24 cellular contexts compared by ENCODE assay signal in the genomic region with DNA sequence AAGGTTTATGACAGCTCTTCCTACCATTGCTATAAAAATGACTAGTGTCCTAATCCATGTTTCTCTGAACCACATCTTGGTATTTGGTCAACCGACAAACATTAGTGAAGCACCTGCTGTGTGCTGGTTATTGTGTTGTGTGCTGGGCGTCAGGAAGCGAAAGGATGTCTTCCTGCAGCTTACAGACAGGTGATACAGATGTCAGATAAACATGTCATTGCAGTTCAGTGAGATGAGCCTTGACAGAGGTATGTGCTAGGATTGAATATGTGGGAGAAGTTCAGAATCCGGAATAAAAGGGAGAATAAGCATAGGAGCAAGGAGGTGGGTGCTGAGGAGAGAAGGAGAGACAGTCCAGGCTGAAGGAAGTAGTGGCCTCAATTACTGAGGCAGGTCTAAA.
"Had no signal": no experiment of that assay in that cellular context is flagged by ENCODE, and none has a peak within 500 bp of the region (broad histone marks: within the 10 kb centered on the region; RNA-seq: fewer than 3 reads in every experiment).

No MANE protein-coding gene starts in this region.

- H3K4me1 ChIP-seq: ascending aorta, breast epithelium, gastrocnemius medialis, heart left ventricle had no signal

- DNase-seq: activated CD4-positive, alpha-beta memory T cell treated with anti-CD3 and anti-CD28 coated beads for 36 hours; activated CD4-positive, alpha-beta T cell treated with anti-CD3 and anti-CD28 coated beads for 36 hours; activated CD4-positive, alpha-beta T cell treated with anti-CD3 and anti-CD28 coated beads, Interleukin-2, amount 10 ng/mL, durations not matched to agents 24 days and 14 days; activated CD4-positive, CD25-positive, alpha-beta regulatory T cell; activated CD4-positive, CD25-positive, alpha-beta regulatory T cell treated with anti-CD3 and anti-CD28 coated beads, Interleukin-2, amount 50 U/mL, for 72 hours; activated CD8-positive, alpha-beta memory T cell treated with anti-CD3 and anti-CD28 coated beads, Interleukin-2, amount 10 ng/mL, durations not matched to agents 7 days and 5 days; activated CD8-positive, alpha-beta memory T cell treated with anti-CD3 and anti-CD28 coated beads, Interleukin-2, amount 50 U/mL, for 4 hours; activated CD8-positive, alpha-beta T cell treated with anti-CD3 and anti-CD28 coated beads, Interleukin-2, amount 10 ng/mL, durations not matched to agents 7 days and 5 days; activated effector memory CD4-positive, alpha-beta T cell treated with anti-CD3 and anti-CD28 coated beads, Interleukin-2, amount 50 U/mL, for 16 hours; activated naive CD4-positive, alpha-beta T cell treated with anti-CD3 and anti-CD28 coated beads for 36 hours; activated naive CD8-positive, alpha-beta T cell treated with anti-CD3 and anti-CD28 coated beads, Interleukin-2, amount 10 ng/mL, durations not matched to agents 7 days and 5 days; activated T-cell treated with anti-CD3 and anti-CD28 coated beads, Interleukin-2, amount 50 U/mL, for 1 hour; activated T-cell treated with anti-CD3 and anti-CD28 coated beads, Interleukin-2, amount 50 U/mL, for 48 hours; dorsolateral prefrontal cortex; effector memory CD4-positive, alpha-beta T cell; endodermal cell; foreskin keratinocyte; gastrocnemius medialis; glutamatergic neuron; heart left ventricle; T-helper 2 cell had no signal

- H3K36me3 ChIP-seq: ascending aorta, breast epithelium, gastrocnemius medialis, heart left ventricle had no signal

- H3K9me3 ChIP-seq: ascending aorta, breast epithelium, gastrocnemius medialis, heart left ventricle had no signal

- H3K27me3 ChIP-seq: ascending aorta, breast epithelium, dorsolateral prefrontal cortex, foreskin keratinocyte, gastrocnemius medialis, heart left ventricle had no signal

- H3K27ac ChIP-seq: ascending aorta, breast epithelium, coronary artery, dorsolateral prefrontal cortex, foreskin keratinocyte, gastrocnemius medialis, heart left ventricle had no signal

- H3K4me3 ChIP-seq: ascending aorta, breast epithelium, coronary artery, dorsolateral prefrontal cortex, gastrocnemius medialis, heart left ventricle had no signal
